Comparison of ENCODE assay signal across 24 cellular contexts in the genomic region with DNA sequence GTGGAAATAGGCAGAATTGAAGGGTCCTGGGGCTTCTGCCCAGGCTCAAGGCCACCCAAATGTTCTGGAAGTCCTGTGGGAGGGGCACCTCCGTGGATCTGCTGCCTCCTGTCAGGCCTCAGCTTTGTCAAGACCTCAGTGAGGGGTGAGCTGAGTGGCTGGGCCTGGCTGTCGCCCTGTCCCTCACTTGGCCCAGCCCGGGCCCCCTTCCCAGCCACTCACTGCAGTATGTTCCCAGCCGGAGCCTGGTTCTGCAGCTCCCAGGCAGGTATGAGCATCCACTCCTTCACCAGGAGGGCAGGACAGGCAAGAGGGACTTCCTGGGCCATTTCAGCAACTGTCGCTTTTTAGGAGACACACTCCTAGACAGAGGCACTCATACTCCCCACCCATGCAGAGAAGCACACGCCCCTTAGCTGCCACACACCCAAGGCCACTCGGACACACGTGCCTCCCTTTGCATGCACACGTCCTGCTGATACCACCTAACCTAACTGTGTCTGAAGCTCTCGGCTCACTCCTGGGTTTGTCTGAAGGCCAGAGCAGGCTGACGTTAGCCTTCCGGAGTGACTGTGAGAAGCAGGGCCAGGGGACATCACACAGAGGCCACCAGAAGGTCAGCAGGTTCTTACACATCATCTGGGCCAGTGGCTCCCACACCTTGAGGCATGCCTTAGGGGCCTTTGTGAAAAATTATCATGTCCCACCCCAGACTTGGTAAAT.
DNase-seq lines count a peak whose midpoint lies in the region; ATAC-seq and TF ChIP-seq lines count a peak whose summit lies in the region.
"Had no signal": no experiment of that assay in that cellular context is flagged by ENCODE, and none has a peak within 500 bp of the region (broad histone marks: within the 10 kb centered on the region; RNA-seq: fewer than 3 reads in every experiment).

No MANE protein-coding gene starts in this region.

- H3K27me3 ChIP-seq in adrenal gland (no peaks in the 10 kb centered on the region), cardiac muscle cell (no peaks in the 10 kb centered on the region), thoracic aorta (replicated peaks; ENCODE audit: insufficient read depth) (no peaks in the 10 kb centered on the region)
- H3K27me3 ChIP-seq: BLaER1, thyroid gland had no signal

- intact Hi-C loops in adrenal gland (cut with DNase I): no loop called here

- no peak for ATAC-seq in thoracic aorta (ENCODE audit: insufficient number of reproducible peaks, low FRiP score, low read depth)
- ATAC-seq in HG02642 (IDR thresholded peaks at IDR 0.05; ENCODE audit: poor library complexity, unreplicated experiment): no peak
- ATAC-seq: activated CD4-positive, CD25-positive, alpha-beta regulatory T cell treated with anti-CD3 and anti-CD28 coated beads, Interleukin-2, amount 50 U/mL, for 24 hours; activated CD8-positive, alpha-beta memory T cell treated with anti-CD3 and anti-CD28 coated beads, Interleukin-2, amount 10 ng/mL, durations not matched to agents 7 days and 5 days; activated T-cell treated with anti-CD3 and anti-CD28 coated beads, Interleukin-2, amount 50 U/mL, for 4 hours; naive thymus-derived CD4-positive, alpha-beta T cell had no signal

- H3K4me1 ChIP-seq in adrenal gland (replicated peaks in 1 of 2) (peaks cover 6 to 32% of the 10 kb centered on the region in 2 donors), cardiac muscle cell (ENCODE audit: low read depth) (peaks cover 30% of the 10 kb centered on the region), thoracic aorta (ENCODE audit: control insufficient read depth in 1 of 2, low read depth in 2 of 2) (peaks cover 42 to 69% of the 10 kb centered on the region in 2 donors)
- H3K4me1 ChIP-seq: thyroid gland had no signal

- no peak for TF ChIP-seq POLR2A in adrenal gland (IDR thresholded peaks at IDR 0.05)

- peak in 6 of 7 donors; percentile 27 to 54 (median 52) for DNase-seq in adrenal gland
- no peak for DNase-seq in cardiac muscle cell (ENCODE audit: low read depth in 1 of 2, low spot score in 1 of 2)
- peak; percentile 84 for DNase-seq in mesenteric fat pad (ENCODE audit: low spot score)
- no peak for DNase-seq in thoracic aorta (ENCODE audit: low spot score)
- DNase-seq in immature natural killer cell: no peak
- DNase-seq in dermis blood vessel endothelial cell: no peak
- DNase-seq: activated CD4-positive, alpha-beta T cell treated with anti-CD3 and anti-CD28 coated beads, Interleukin-2, amount 50 U/mL, for 4 hours; activated CD8-positive, alpha-beta memory T cell treated with anti-CD3 and anti-CD28 coated beads, Interleukin-2, amount 10 ng/mL, durations not matched to agents 7 days and 5 days; activated T-cell treated with anti-CD3 and anti-CD28 coated beads, Interleukin-2, amount 50 U/mL, for 4 hours; hippocampal formation; naive thymus-derived CD4-positive, alpha-beta T cell; NCI-H2029; NCI-H524 treated with DMSO at 0.1 percent for 48 hours; NK-92 treated with Interleukin-12 subunit alpha and Interleukin-12 subunit beta, amount 100 ng/mL, for 24 hours; PC-3; SHP77 treated with DMSO at 0.1 percent for 48 hours; spleen; stomach; T-helper 2 cell; thyroid gland had no signal

- H3K27ac ChIP-seq in adrenal gland (peak overlapping the region in 3 of 5 donors; percentile 51 to 81 (median 75)), cardiac muscle cell (peak overlapping the region; percentile 63), thoracic aorta (peak overlapping the region; percentile 91 to 97)
- H3K27ac ChIP-seq: BLaER1, KMS-11, thyroid gland had no signal

- H3K4me1 Mint-ChIP-seq in immature natural killer cell: peaks cover 4% of the 10 kb centered on the region in 2 donors

- H3K36me3 Mint-ChIP-seq in immature natural killer cell: no peaks in the 10 kb centered on the region
- H3K36me3 Mint-ChIP-seq: activated CD8-positive, alpha-beta memory T cell treated with anti-CD3 and anti-CD28 coated beads, Interleukin-2, amount 10 ng/mL, durations not matched to agents 7 days and 5 days; naive thymus-derived CD4-positive, alpha-beta T cell had no signal

- no peak for TF ChIP-seq CTCF in adrenal gland (IDR thresholded peaks at IDR 0.05)
- TF ChIP-seq CTCF in cardiac muscle cell (IDR thresholded peaks at IDR 0.05; ENCODE audit: low read depth, low read length): no peak
- TF ChIP-seq CTCF in thoracic aorta (IDR thresholded peaks at IDR 0.05): no peak

- H3K4me3 ChIP-seq in adrenal gland: no peak overlapping the region
- H3K4me3 ChIP-seq in cardiac muscle cell: no peak overlapping the region
- no peak overlapping the region for H3K4me3 ChIP-seq in thoracic aorta
- H3K4me3 ChIP-seq: BLaER1, spleen, stomach, thyroid gland had no signal

- peaks cover 1 to 9% (median 1%) of the 10 kb centered on the region in 3 donors for H3K27me3 Mint-ChIP-seq in immature natural killer cell (ENCODE audit: low read depth in 3 of 3)

- 58 to 69% (median 65%) methylated on average over 2 to 12 of the region's 12 CpGs for WGBS in adrenal gland, 4 donors

- H3K36me3 ChIP-seq in adrenal gland (replicated peaks in 1 of 2): no peaks in the 10 kb centered on the region
- no peaks in the 10 kb centered on the region for H3K36me3 ChIP-seq in cardiac muscle cell
- no peaks in the 10 kb centered on the region for H3K36me3 ChIP-seq in thoracic aorta
- H3K36me3 ChIP-seq: BLaER1, spleen, stomach, thyroid gland had no signal

- no peak overlapping the region for H3K27ac Mint-ChIP-seq in immature natural killer cell
- H3K27ac Mint-ChIP-seq: activated CD8-positive, alpha-beta memory T cell treated with anti-CD3 and anti-CD28 coated beads, Interleukin-2, amount 10 ng/mL, durations not matched to agents 7 days and 5 days; naive thymus-derived CD4-positive, alpha-beta T cell had no signal

- no peak overlapping the region for H3K4me3 Mint-ChIP-seq in immature natural killer cell
- H3K4me3 Mint-ChIP-seq: activated CD8-positive, alpha-beta memory T cell treated with anti-CD3 and anti-CD28 coated beads, Interleukin-2, amount 10 ng/mL, durations not matched to agents 7 days and 5 days; activated T-cell treated with anti-CD3 and anti-CD28 coated beads, Interleukin-2, amount 50 U/mL, for 4 hours; naive thymus-derived CD4-positive, alpha-beta T cell had no signal

- H3K9me3 ChIP-seq in adrenal gland (replicated peaks in 1 of 3): no peaks in the 10 kb centered on the region
- H3K9me3 ChIP-seq in cardiac muscle cell (ENCODE audit: low read depth): no peaks in the 10 kb centered on the region
- no peaks in the 10 kb centered on the region for H3K9me3 ChIP-seq in thoracic aorta
- H3K9me3 ChIP-seq: BLaER1, spleen, stomach, thyroid gland had no signal

- no peaks in the 10 kb centered on the region for H3K9me3 Mint-ChIP-seq in immature natural killer cell
- H3K9me3 Mint-ChIP-seq: activated T-cell treated with anti-CD3 and anti-CD28 coated beads, Interleukin-2, amount 50 U/mL, for 4 hours; naive thymus-derived CD4-positive, alpha-beta T cell had no signal

Comparison
In these comparisons a context has a peak if more than half of its experiments do, and no peak if none do; other contexts are left out.
1. DNase-seq: peak in adrenal gland (6 of 7) and mesenteric fat pad (single experiment); none in cardiac muscle cell (0 of 2), thoracic aorta (single experiment), immature natural killer cell (0 of 3) and dermis blood vessel endothelial cell (single experiment).
2. Peak in every context shown above with its lines, with median percentiles within 50 percentile points of each other: H3K27ac ChIP-seq.